Comparison of ENCODE assay signal across 19 cellular contexts in genomic region chrX:830532-830931, GRCh38.
"Had no signal": no experiment of that assay in that cellular context is flagged by ENCODE, and none has a peak within 500 bp of the region (broad histone marks: within the 10 kb centered on the region; RNA-seq: fewer than 3 reads in every experiment).

No MANE protein-coding gene starts in this region.

- H3K4me1 ChIP-seq: heart right ventricle, pancreas, suprapubic skin, thyroid gland, upper lobe of left lung, vagina had no signal

- H3K36me3 ChIP-seq: heart right ventricle, pancreas, suprapubic skin, thyroid gland, upper lobe of left lung, vagina had no signal

- H3K27ac Mint-ChIP-seq: naive thymus-derived CD8-positive, alpha-beta T cell; progenitor cell of endocrine pancreas had no signal

- H3K4me3 Mint-ChIP-seq: naive thymus-derived CD8-positive, alpha-beta T cell had no signal

- H3K27ac ChIP-seq: heart right ventricle, pancreas, suprapubic skin, thyroid gland, upper lobe of left lung, vagina had no signal

- H3K4me3 ChIP-seq: heart right ventricle, mucosa of descending colon, pancreas, suprapubic skin, thyroid gland, upper lobe of left lung, vagina had no signal

- DNase-seq: effector memory CD4-positive, alpha-beta T cell; heart right ventricle; hypothalamus; islet precursor cell; mammary epithelial cell; mucosa of descending colon; naive thymus-derived CD8-positive, alpha-beta T cell; pancreas; right cardiac atrium; small intestine; stimulated activated CD4-positive, alpha-beta T cell treated with anti-CD3 and anti-CD28 coated beads, Interleukin-12 subunit alpha, Interleukin-12 subunit beta, amount 100 ng/mL, for 4 hours; stimulated activated naive CD4-positive, alpha-beta T cell; thyroid gland; upper lobe of left lung had no signal

- H3K36me3 Mint-ChIP-seq: naive thymus-derived CD8-positive, alpha-beta T cell had no signal

- ATAC-seq: esophagus mucosa; heart right ventricle; left lobe of liver; mucosa of descending colon; naive thymus-derived CD8-positive, alpha-beta T cell; pancreas; right cardiac atrium had no signal

- H3K9me3 ChIP-seq: pancreas, thyroid gland, vagina had no signal

- H3K27me3 ChIP-seq: heart right ventricle, pancreas, suprapubic skin, thyroid gland, upper lobe of left lung, vagina had no signal
